8 cellular contexts compared by ENCODE assay signal in the genomic region with DNA sequence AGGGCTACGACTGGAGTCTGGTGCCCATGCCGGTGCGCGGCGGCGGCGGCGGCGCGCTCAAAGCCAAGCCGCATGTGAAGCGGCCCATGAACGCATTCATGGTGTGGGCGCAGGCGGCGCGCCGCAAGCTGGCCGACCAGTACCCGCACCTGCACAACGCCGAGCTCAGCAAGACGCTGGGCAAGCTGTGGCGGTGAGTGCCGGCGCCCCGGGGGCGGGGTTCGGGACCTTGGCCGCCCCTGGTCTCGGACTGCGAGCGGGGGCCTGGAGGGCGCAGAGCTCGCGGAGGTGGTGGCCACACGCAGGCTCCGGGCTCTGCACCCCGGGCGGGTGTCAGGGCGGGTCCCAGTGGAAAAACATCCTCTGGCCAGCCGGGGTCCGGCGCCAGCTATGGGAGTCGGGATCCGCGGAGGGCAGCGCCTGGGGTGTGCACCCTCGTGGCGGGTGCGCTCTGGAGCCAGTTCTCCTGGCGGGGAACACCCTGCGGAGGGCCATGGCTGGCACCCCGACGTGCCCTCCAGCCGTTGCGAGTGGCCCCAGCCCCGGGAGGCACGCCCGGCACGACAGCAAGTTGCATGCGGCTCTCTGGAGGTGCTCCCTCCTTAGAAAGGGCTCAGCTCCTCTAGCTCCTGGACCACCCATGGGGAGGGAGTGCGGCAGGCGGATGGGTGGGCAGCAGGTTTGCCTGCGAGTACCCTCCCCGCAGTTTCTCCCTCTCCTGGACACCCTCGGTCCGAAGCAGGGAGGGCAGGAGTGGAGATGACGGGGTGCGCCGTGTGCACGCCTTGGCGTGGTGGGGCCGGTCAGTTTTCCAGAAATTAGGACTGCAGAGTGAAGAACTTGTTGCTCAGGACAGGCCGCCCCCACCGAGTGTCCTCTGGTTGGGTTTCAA. TPM values are rescaled to one million over a fixed set of nuclear protein-coding genes. Genes with fewer than 3 reads are reported as not detected.
DNase-seq lines count a peak whose midpoint lies in the region; ATAC-seq lines count a peak whose summit lies in the region.

No MANE protein-coding gene starts in this region.

- H3K36me3 ChIP-seq in mesodermal cell (ENCODE audit: control insufficient read depth, insufficient read depth, low read length) (no peaks in the 10 kb centered on the region), thymus (ENCODE audit: control insufficient read depth, insufficient read depth) (no peaks in the 10 kb centered on the region)

- H3K9me3 ChIP-seq in mesodermal cell (ENCODE audit: control insufficient read depth, low read length): no peaks in the 10 kb centered on the region
- no peaks in the 10 kb centered on the region for H3K9me3 ChIP-seq in thymus (ENCODE audit: control insufficient read depth)

- ATAC-seq in GM19395 (IDR thresholded peaks at IDR 0.05; ENCODE audit: unreplicated experiment): no peak

- DNase-seq in activated naive CD4-positive, alpha-beta T cell treated with Interleukin-2 at 50 U/mL for 16 hours: peak; percentile 32
- no peak for DNase-seq in activated naive CD4-positive, alpha-beta T cell treated with anti-CD3 and anti-CD28 coated beads, Interleukin-2, amount 50 U/mL, for 16 hours
- DNase-seq in T-helper 9 cell (no peak), DMS153 (lab: John Stamatoyannopoulos, UW) (no peak)

- H3K4me1 ChIP-seq in mesodermal cell (ENCODE audit: control insufficient read depth, insufficient read depth, low read length, poor library complexity, severe bottlenecking): peaks cover 3% of the 10 kb centered on the region
- peaks cover 2% of the 10 kb centered on the region for H3K4me1 ChIP-seq in thymus (ENCODE audit: control insufficient read depth, insufficient read depth, low read length)

- H3K27ac ChIP-seq in angular gyrus (ENCODE audit: low read depth, low read length) (peak overlapping the region; percentile 44), mesodermal cell (ENCODE audit: low read depth, low read length, severe bottlenecking) (no peak overlapping the region), thymus (ENCODE audit: low read depth) (no peak overlapping the region)

- peaks cover 51% of the 10 kb centered on the region for H3K27me3 ChIP-seq in thymus (ENCODE audit: control insufficient read depth, insufficient read depth)

- 10 to 11% methylated on average over 48 to 74 of the region's 76 CpGs for WGBS in mesodermal cell (ENCODE audit: insufficient coverage in 2 of 2), 2 experiments
- 26% methylated on average over 76 of the region's 76 CpGs for WGBS in thymus

- H3K4me3 ChIP-seq in mesodermal cell (ENCODE audit: extremely low read depth, insufficient read depth, low read length, poor library complexity, severe bottlenecking) (peak overlapping the region; percentile 33), thymus (ENCODE audit: low read length) (peak overlapping the region; percentile 57)

RNA-seq across cellular contexts. Expression of gene SOX8, which starts 0.8 kb away (rescaled TPM):
- 6.7 TPM for polyA plus RNA-seq in mesodermal cell (2013, experiment 1 of 2)
- 5.5 TPM for polyA plus RNA-seq in mesodermal cell (2013, experiment 2 of 2)
- 2.1 TPM for polyA plus RNA-seq in thymus

RNA-seq across cellular contexts. Expression of gene LMF1, which starts 11.6 kb away (rescaled TPM):
- polyA plus RNA-seq in mesodermal cell (2013, experiment 1 of 2): 16.3 TPM
- 16.0 TPM for polyA plus RNA-seq in mesodermal cell (2013, experiment 2 of 2)
- 22.8 TPM for polyA plus RNA-seq in thymus
